ENCODE assay signal across 1 cellular context in genomic region chr15:49855917-49856637, GRCh38.
TF ChIP-seq lines count a peak whose summit lies in the region.

No MANE protein-coding gene starts in this region.

TF ChIP-seq in GM23338, 12 proteins besides CTCF, POLR2A, EP300 and RAD21 (continued from another document):
- TF ChIP-seq, protein P1, sequence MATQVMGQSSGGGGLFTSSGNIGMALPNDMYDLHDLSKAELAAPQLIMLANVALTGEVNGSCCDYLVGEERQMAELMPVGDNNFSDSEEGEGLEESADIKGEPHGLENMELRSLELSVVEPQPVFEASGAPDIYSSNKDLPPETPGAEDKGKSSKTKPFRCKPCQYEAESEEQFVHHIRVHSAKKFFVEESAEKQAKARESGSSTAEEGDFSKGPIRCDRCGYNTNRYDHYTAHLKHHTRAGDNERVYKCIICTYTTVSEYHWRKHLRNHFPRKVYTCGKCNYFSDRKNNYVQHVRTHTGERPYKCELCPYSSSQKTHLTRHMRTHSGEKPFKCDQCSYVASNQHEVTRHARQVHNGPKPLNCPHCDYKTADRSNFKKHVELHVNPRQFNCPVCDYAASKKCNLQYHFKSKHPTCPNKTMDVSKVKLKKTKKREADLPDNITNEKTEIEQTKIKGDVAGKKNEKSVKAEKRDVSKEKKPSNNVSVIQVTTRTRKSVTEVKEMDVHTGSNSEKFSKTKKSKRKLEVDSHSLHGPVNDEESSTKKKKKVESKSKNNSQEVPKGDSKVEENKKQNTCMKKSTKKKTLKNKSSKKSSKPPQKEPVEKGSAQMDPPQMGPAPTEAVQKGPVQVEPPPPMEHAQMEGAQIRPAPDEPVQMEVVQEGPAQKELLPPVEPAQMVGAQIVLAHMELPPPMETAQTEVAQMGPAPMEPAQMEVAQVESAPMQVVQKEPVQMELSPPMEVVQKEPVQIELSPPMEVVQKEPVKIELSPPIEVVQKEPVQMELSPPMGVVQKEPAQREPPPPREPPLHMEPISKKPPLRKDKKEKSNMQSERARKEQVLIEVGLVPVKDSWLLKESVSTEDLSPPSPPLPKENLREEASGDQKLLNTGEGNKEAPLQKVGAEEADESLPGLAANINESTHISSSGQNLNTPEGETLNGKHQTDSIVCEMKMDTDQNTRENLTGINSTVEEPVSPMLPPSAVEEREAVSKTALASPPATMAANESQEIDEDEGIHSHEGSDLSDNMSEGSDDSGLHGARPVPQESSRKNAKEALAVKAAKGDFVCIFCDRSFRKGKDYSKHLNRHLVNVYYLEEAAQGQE (IDR thresholded peaks at IDR 0.05; ENCODE audit: unreplicated experiment) = no peak
- TF ChIP-seq ZNF331 (CRISPR knock-in tag; IDR thresholded peaks at IDR 0.05; ENCODE audit: low read depth) (no peak), STAT1 (IDR thresholded peaks at IDR 0.05; ENCODE audit: unreplicated experiment) (no peak), EZH2 (IDR thresholded peaks at IDR 0.05; ENCODE audit: low read depth, unreplicated experiment) (no peak), JUNB (IDR thresholded peaks at IDR 0.05; ENCODE audit: unreplicated experiment) (no peak)
- TF ChIP-seq, protein P2, sequence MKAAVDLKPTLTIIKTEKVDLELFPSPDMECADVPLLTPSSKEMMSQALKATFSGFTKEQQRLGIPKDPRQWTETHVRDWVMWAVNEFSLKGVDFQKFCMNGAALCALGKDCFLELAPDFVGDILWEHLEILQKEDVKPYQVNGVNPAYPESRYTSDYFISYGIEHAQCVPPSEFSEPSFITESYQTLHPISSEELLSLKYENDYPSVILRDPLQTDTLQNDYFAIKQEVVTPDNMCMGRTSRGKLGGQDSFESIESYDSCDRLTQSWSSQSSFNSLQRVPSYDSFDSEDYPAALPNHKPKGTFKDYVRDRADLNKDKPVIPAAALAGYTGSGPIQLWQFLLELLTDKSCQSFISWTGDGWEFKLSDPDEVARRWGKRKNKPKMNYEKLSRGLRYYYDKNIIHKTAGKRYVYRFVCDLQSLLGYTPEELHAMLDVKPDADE (IDR thresholded peaks at IDR 0.05) = no peak
